In the genomic region with DNA sequence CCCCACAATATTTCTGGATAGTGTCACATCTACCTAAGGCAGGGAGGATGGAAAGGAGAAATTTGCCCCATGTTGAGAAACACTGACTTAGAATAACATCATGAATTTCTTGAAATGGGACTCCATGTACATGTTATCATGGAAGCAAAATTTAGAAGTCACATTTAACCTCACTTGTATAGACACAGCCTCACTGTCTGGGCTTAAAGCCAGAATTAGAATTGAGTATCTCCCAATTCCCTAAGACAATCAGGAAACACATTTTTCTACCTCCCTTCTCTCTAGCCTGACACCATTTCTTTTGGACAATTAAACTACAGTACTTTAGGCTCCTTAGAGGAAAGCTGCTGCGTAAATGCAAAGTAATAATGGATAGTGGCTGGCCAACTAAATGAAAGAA, we compare ENCODE assay signal across 19 cellular contexts.
"Had no signal": no experiment of that assay in that cellular context is flagged by ENCODE, and none has a peak within 500 bp of the region (broad histone marks: within the 10 kb centered on the region; RNA-seq: fewer than 3 reads in every experiment).

No MANE protein-coding gene starts in this region.

- H3K27me3 Mint-ChIP-seq: memory B cell; naive thymus-derived CD4-positive, alpha-beta T cell had no signal

- H3K27ac Mint-ChIP-seq: activated T-cell treated with anti-CD3 and anti-CD28 coated beads, Interleukin-2, amount 50 U/mL, for 72 hours; memory B cell; naive thymus-derived CD4-positive, alpha-beta T cell had no signal

- H3K9me3 Mint-ChIP-seq: memory B cell had no signal

- H3K36me3 ChIP-seq: ascending aorta, gastroesophageal sphincter, heart left ventricle, left lung, thyroid gland had no signal

- FAIRE-seq: colon, TTC549 had no signal

- H3K4me3 Mint-ChIP-seq: activated T-cell treated with anti-CD3 and anti-CD28 coated beads, Interleukin-2, amount 50 U/mL, for 72 hours; memory B cell; naive thymus-derived CD4-positive, alpha-beta T cell had no signal

- H3K36me3 Mint-ChIP-seq: memory B cell; naive thymus-derived CD4-positive, alpha-beta T cell had no signal

- H3K4me1 Mint-ChIP-seq: memory B cell; naive thymus-derived CD4-positive, alpha-beta T cell had no signal

- DNase-seq: activated CD4-positive, alpha-beta T cell treated with anti-CD3 and anti-CD28 coated beads, Interleukin-2, amount 50 U/mL, for 4 hours; activated effector memory CD4-positive, alpha-beta T cell treated with anti-CD3 and anti-CD28 coated beads, Interleukin-2, amount 50 U/mL, for 16 hours; activated naive CD4-positive, alpha-beta T cell treated with anti-CD3 and anti-CD28 coated beads, Interleukin-2, amount 50 U/mL, for 16 hours; activated T-cell treated with anti-CD3 and anti-CD28 coated beads, Interleukin-2, amount 50 U/mL, for 72 hours; dorsolateral prefrontal cortex; heart left ventricle; left lung; mucosa of descending colon; naive thymus-derived CD4-positive, alpha-beta T cell; posterior cingulate gyrus; stimulated activated CD4-positive, alpha-beta T cell treated with anti-CD3 and anti-CD28 coated beads, Interleukin-1b, Interleukin-23, amount 100 ng/mL, for 48 hours; stimulated activated CD8-positive, alpha-beta memory T cell treated with anti-CD3 and anti-CD28 coated beads, Interleukin-4, amount 100 ng/mL, for 48 hours; stimulated activated naive CD4-positive, alpha-beta T cell; thyroid gland had no signal

- H3K4me3 ChIP-seq: ascending aorta, dorsolateral prefrontal cortex, gastroesophageal sphincter, heart left ventricle, left lung, mucosa of descending colon, thyroid gland had no signal

- H3K27me3 ChIP-seq: ascending aorta, dorsolateral prefrontal cortex, gastroesophageal sphincter, heart left ventricle, left lung, thyroid gland had no signal

- ATAC-seq: activated T-cell treated with anti-CD3 and anti-CD28 coated beads, Interleukin-2, amount 50 U/mL, for 72 hours; gastroesophageal sphincter; heart left ventricle; left lung; mucosa of descending colon; naive thymus-derived CD4-positive, alpha-beta T cell had no signal

- H3K9me3 ChIP-seq: ascending aorta, gastroesophageal sphincter, heart left ventricle, mucosa of descending colon, thyroid gland had no signal

- H3K4me1 ChIP-seq: ascending aorta, gastroesophageal sphincter, heart left ventricle, left lung, thyroid gland had no signal

- H3K27ac ChIP-seq: ascending aorta, dorsolateral prefrontal cortex, gastroesophageal sphincter, heart left ventricle, left lung, thyroid gland had no signal
